In the genomic region with DNA sequence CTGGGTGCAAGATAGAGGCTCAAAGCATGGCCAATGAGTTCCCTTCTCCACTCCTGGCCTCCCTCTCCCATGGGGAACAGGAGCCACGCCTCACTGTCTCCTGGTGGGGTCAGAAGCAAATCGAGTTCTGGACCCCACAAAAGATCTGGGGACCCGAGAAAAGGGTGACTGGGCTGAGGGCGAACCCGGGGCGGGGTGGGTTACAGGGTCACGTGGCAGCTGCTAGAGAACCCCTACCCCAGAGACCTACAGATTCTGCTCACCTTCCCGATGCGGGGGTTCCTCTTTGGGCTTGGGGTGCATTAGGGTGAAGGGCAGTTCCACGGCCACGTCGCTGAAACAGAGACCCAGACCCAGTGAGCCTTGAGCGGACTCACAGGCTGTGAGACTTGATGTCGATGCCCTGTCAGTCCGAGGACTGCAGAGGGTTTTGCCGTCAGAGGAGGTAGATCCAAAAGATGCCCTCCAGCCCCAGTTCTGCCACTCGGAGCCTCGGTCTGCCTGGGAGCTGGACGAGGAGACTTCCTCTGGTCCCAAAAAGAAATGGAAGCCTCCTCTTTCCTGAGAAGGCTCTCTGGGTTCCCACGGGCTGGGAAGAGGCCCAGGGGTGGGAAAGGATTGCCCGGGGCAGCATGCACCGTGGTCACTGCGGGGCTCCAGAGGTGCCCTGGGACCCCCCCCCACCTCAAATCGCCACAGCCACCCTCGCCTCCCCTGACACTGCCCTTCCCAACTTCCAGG, we compare ENCODE assay signal across 24 cellular contexts. TPM values are rescaled to one million over a fixed set of nuclear protein-coding genes. Genes with fewer than 3 reads are reported as not detected.
DNase-seq lines count a peak whose midpoint lies in the region; ATAC-seq and TF ChIP-seq lines count a peak whose summit lies in the region.
"Had no signal": no experiment of that assay in that cellular context is flagged by ENCODE, and none has a peak within 500 bp of the region (broad histone marks: within the 10 kb centered on the region; RNA-seq: fewer than 3 reads in every experiment).

No MANE protein-coding gene starts in this region.

- H3K4me1 ChIP-seq in endodermal cell (ENCODE audit: control insufficient read depth, insufficient read depth, low read length) (no peaks in the 10 kb centered on the region), esophagus squamous epithelium (peaks cover 0 to 2% (median 0%) of the 10 kb centered on the region in 3 donors)

- TF ChIP-seq CTCF in CD14-positive monocyte (IDR thresholded peaks at IDR 0.05), result no peak
- TF ChIP-seq CTCF in endodermal cell (conservative IDR thresholded peaks at IDR 0.05), result no peak
- no peak for TF ChIP-seq CTCF in esophagus squamous epithelium (IDR thresholded peaks at IDR 0.05)

- H3K4me3 ChIP-seq in endodermal cell (ENCODE audit: low read length) (no peak overlapping the region), esophagus squamous epithelium (no peak overlapping the region)

- H3K9ac ChIP-seq in endodermal cell (ENCODE audit: extremely low read depth, low read length, poor library complexity, severe bottlenecking), result no peak overlapping the region

- H3K27me3 ChIP-seq in endodermal cell (ENCODE audit: control insufficient read depth, insufficient read depth, low read length, poor library complexity, severe bottlenecking) (no peaks in the 10 kb centered on the region), esophagus squamous epithelium (no peaks in the 10 kb centered on the region)

- TF ChIP-seq POLR2A in esophagus squamous epithelium (IDR thresholded peaks at IDR 0.05), result no peak

- no peaks in the 10 kb centered on the region for H3K9me3 ChIP-seq in endodermal cell (ENCODE audit: control insufficient read depth, low read length)
- no peaks in the 10 kb centered on the region for H3K9me3 ChIP-seq in esophagus squamous epithelium

- H3K36me3 ChIP-seq in endodermal cell (ENCODE audit: control insufficient read depth, insufficient read depth, low read length) (peaks cover 65% of the 10 kb centered on the region), esophagus squamous epithelium (peaks cover 0 to 71% (median 0%) of the 10 kb centered on the region in 3 donors)

- no peak for ATAC-seq in sciatic nerve

- peaks cover 4% of the 10 kb centered on the region for H3K36me3 Mint-ChIP-seq in activated naive CD4-positive, alpha-beta T cell treated with anti-CD3 and anti-CD28 coated beads, Interleukin-2, amount 10 ng/mL, durations not matched to agents 7 days and 5 days
- peaks cover 70 to 91% of the 10 kb centered on the region in 2 donors for H3K36me3 Mint-ChIP-seq in CD14-positive monocyte
- H3K36me3 Mint-ChIP-seq in endodermal cell (ENCODE audit: low read depth), result peaks cover 56% of the 10 kb centered on the region

- H3K4me1 Mint-ChIP-seq in activated naive CD4-positive, alpha-beta T cell treated with anti-CD3 and anti-CD28 coated beads, Interleukin-2, amount 10 ng/mL, durations not matched to agents 7 days and 5 days, result peaks cover 31% of the 10 kb centered on the region
- peaks cover 55% of the 10 kb centered on the region for H3K4me1 Mint-ChIP-seq in CD14-positive monocyte
- peaks cover 2% of the 10 kb centered on the region for H3K4me1 Mint-ChIP-seq in endodermal cell

- no peaks in the 10 kb centered on the region for H3K9me3 Mint-ChIP-seq in activated naive CD4-positive, alpha-beta T cell treated with anti-CD3 and anti-CD28 coated beads, Interleukin-2, amount 10 ng/mL, durations not matched to agents 7 days and 5 days
- H3K9me3 Mint-ChIP-seq in CD14-positive monocyte (no peaks in the 10 kb centered on the region), endodermal cell (no peaks in the 10 kb centered on the region)

- no peak overlapping the region for H3K27ac Mint-ChIP-seq in activated naive CD4-positive, alpha-beta T cell treated with anti-CD3 and anti-CD28 coated beads, Interleukin-2, amount 10 ng/mL, durations not matched to agents 7 days and 5 days
- H3K27ac Mint-ChIP-seq in CD14-positive monocyte (no peak overlapping the region), endodermal cell (no peak overlapping the region)

- no peak overlapping the region for H3K4me3 Mint-ChIP-seq in activated naive CD4-positive, alpha-beta T cell treated with anti-CD3 and anti-CD28 coated beads, Interleukin-2, amount 10 ng/mL, durations not matched to agents 7 days and 5 days
- H3K4me3 Mint-ChIP-seq in CD14-positive monocyte (no peak overlapping the region), endodermal cell (no peak overlapping the region)

- peak; percentile 13 for DNase-seq in activated naive CD4-positive, alpha-beta T cell treated with anti-CD3 and anti-CD28 coated beads, Interleukin-2, amount 10 ng/mL, durations not matched to agents 7 days and 5 days
- DNase-seq in activated naive CD4-positive, alpha-beta T cell treated with Interleukin-2 at 50 U/mL for 16 hours, result no peak
- DNase-seq in CD14-positive monocyte (ENCODE audit: low spot score) (peak; percentile 21), endodermal cell (peak; percentile 43), sciatic nerve (ENCODE audit: low spot score) (peak; percentile 54), SKM-1 treated with dmso at 0.1 percent for 144 hours (lab: John Stamatoyannopoulos, UW; ENCODE audit: unreplicated experiment) (no peak), esophagus squamous epithelium (lab: John Stamatoyannopoulos, UW) (no peak)
- DNase-seq in stimulated activated naive CD4-positive, alpha-beta T cell treated with Interleukin-2 at 50 U/mL for 16 hours (lab: John Stamatoyannopoulos, UW), result no peak
- DNase-seq: AML-193; DMS53; GDM1; GOT3; HCEC 1CT; KG1; NCI-H1105; NCI-H146; NCI-H2029 treated with DMSO at 0.1 percent for 48 hours; NCI-H345; NCI-H524; NCI-H774; NK-92 treated with Interleukin-12 subunit alpha and Interleukin-12 subunit beta, amount 100 ng/mL, for 24 hours had no signal

- intact Hi-C loops in CD14-positive monocyte (cut with micrococcal nuclease), result loop anchor here in 1 of 2 donors (5.0 kb wide), 1 partner anchor 414 kb away; no protein-coding TSS in a partner anchor
- intact Hi-C loops in sciatic nerve (cut with DNase I), result no loop called here
- intact Hi-C loops in esophagus squamous epithelium (cut with DNase I), result no loop called here

- no peaks in the 10 kb centered on the region for H3K27me3 Mint-ChIP-seq in activated naive CD4-positive, alpha-beta T cell treated with anti-CD3 and anti-CD28 coated beads, Interleukin-2, amount 10 ng/mL, durations not matched to agents 7 days and 5 days
- H3K27me3 Mint-ChIP-seq in CD14-positive monocyte (ENCODE audit: low read depth in 3 of 3) (no peaks in the 10 kb centered on the region), endodermal cell (ENCODE audit: insufficient read depth) (no peaks in the 10 kb centered on the region)

- no peak overlapping the region for H3K27ac ChIP-seq in endodermal cell (ENCODE audit: low read depth, low read length)
- H3K27ac ChIP-seq in esophagus squamous epithelium, result no peak overlapping the region
- H3K27ac ChIP-seq: C4-2B had no signal

- 96 to 99% methylated on average over 16 to 25 of the region's 25 CpGs for WGBS in endodermal cell (ENCODE audit: insufficient coverage in 1 of 2, insufficient read length in 1 of 2), 2 experiments
- WGBS in esophagus squamous epithelium, 2 donors, result 86 to 89% methylated on average over 3 to 20 of the region's 25 CpGs

- CTCF ChIA-PET in activated naive CD4-positive, alpha-beta T cell treated with anti-CD3 and anti-CD28 coated beads, Interleukin-2, amount 10 ng/mL, durations not matched to agents 7 days and 5 days (lab: Charles Lee), result interaction anchor here (1.3 to 3.1 kb wide), 2 partner anchors 11 to 24 kb away, joined by 3 to 16 read pairs; no protein-coding TSS in a partner anchor

RNA-seq across cellular contexts. Expression of a gene that starts 28.2 kb away (rescaled TPM):
- polyA plus RNA-seq in CD14-positive monocyte, result not detected
- under 1 TPM in 1 of 2 donors, not detected in 1; 0.13 TPM for total RNA-seq in endodermal cell
- 0.28 TPM for polyA plus RNA-seq in endodermal cell (2013, experiment 1 of 2)
- 0.21 TPM for polyA plus RNA-seq in endodermal cell (2013, experiment 2 of 2)
- total RNA-seq in sciatic nerve, result 0.31 TPM
- under 1 TPM in 1 of 4 donors, not detected in 3; 0.09 TPM for total RNA-seq in esophagus squamous epithelium
- total RNA-seq: A172 had no signal
- polyA plus RNA-seq: AG04450 had no signal

Comparison
In these comparisons a context has a peak if more than half of its experiments do, and no peak if none do; other contexts are left out.
1. DNase-seq: peak in activated naive CD4-positive, alpha-beta T cell treated with anti-CD3 and anti-CD28 coated beads, Interleukin-2, amount 10 ng/mL, durations not matched to agents 7 days and 5 days (single experiment), CD14-positive monocyte (single experiment), endodermal cell (single experiment) and sciatic nerve (single experiment); none in activated naive CD4-positive, alpha-beta T cell treated with Interleukin-2 at 50 U/mL for 16 hours (single experiment), stimulated activated naive CD4-positive, alpha-beta T cell treated with Interleukin-2 at 50 U/mL for 16 hours (single experiment), SKM-1 treated with dmso at 0.1 percent for 144 hours (single experiment) and esophagus squamous epithelium (single experiment).